Comparison of ENCODE assay signal across 19 cellular contexts in genomic region chr6:14280006-14280510, GRCh38.
DNase-seq lines count a peak whose midpoint lies in the region; ATAC-seq and TF ChIP-seq lines count a peak whose summit lies in the region.
"Had no signal": no experiment of that assay in that cellular context is flagged by ENCODE, and none has a peak within 500 bp of the region (broad histone marks: within the 10 kb centered on the region; RNA-seq: fewer than 3 reads in every experiment).

No MANE protein-coding gene starts in this region.

- no peak for ATAC-seq in GM21423 (IDR thresholded peaks at IDR 0.05; ENCODE audit: unreplicated experiment)

- H2BK120ac ChIP-seq in H9 (ENCODE audit: low read depth, low read length, poor library complexity, severe bottlenecking) (no peak overlapping the region), trophoblast cell (ENCODE audit: insufficient read depth, low read length, poor library complexity) (no peak overlapping the region)

- H4K8ac ChIP-seq in H9 (replicated peaks; ENCODE audit: insufficient read length, low read depth, low read length) = no peak overlapping the region
- no peak overlapping the region for H4K8ac ChIP-seq in trophoblast cell (ENCODE audit: low read depth, low read length)

- no peak overlapping the region for H3K4me2 ChIP-seq in H9 (ENCODE audit: insufficient read depth, insufficient read length, low read length)
- H3K4me2 ChIP-seq in trophoblast cell (ENCODE audit: low read length) = no peak overlapping the region

- H3K4me1 ChIP-seq in H9 (ENCODE audit: insufficient read depth, low read length) (no peaks in the 10 kb centered on the region; the same call in 1 of the 2 replicates), endodermal cell (ENCODE audit: control insufficient read depth, insufficient read depth, low read length) (peaks cover 2% of the 10 kb centered on the region), trophoblast cell (ENCODE audit: control insufficient read depth in 1 of 2, insufficient read depth in 2 of 2, low read length in 2 of 2) (no peaks in the 10 kb centered on the region), ascending aorta (peaks cover 5 to 16% of the 10 kb centered on the region in 2 donors)
- H3K4me1 ChIP-seq: BE2C had no signal

- H3K79me2 ChIP-seq in H9 (ENCODE audit: insufficient read depth, low read length) = no peaks in the 10 kb centered on the region
- H3K79me2 ChIP-seq in trophoblast cell (ENCODE audit: control insufficient read depth, insufficient read depth, low read length, poor library complexity) = no peaks in the 10 kb centered on the region

- intact Hi-C loops in ascending aorta (cut with DNase I) = no loop called here

- H3K4me3 ChIP-seq in endodermal cell (ENCODE audit: low read length) = no peak overlapping the region
- no peak overlapping the region for H3K4me3 ChIP-seq in trophoblast cell (ENCODE audit: low read depth, low read length)
- H3K4me3 ChIP-seq in ascending aorta = no peak overlapping the region
- H3K4me3 ChIP-seq: K562 had no signal

- peak; percentile 62 for DNase-seq in H9
- DNase-seq in NCI-H82 (lab: John Stamatoyannopoulos, UW) = peak; percentile 99
- peak; percentile 64 for DNase-seq in endodermal cell
- DNase-seq in trophoblast cell = peak; percentile 97
- DNase-seq in ascending aorta (ENCODE audit: low spot score in 2 of 2) = no peak
- no peak for DNase-seq in GDM1 (lab: John Stamatoyannopoulos, UW)
- DNase-seq in NOMO-1 (lab: John Stamatoyannopoulos, UW; ENCODE audit: unreplicated experiment in 2 of 2) = no peak
- DNase-seq: ACHN; BE2C; C1 segment of cervical spinal cord; CD4-positive, CD25-positive, alpha-beta regulatory T cell; CD8-positive, alpha-beta memory T cell; COR-L47; HCEC 1CT; HFFc6; IMR-90 had no signal

- no peak overlapping the region for H3K56ac ChIP-seq in H9 (ENCODE audit: insufficient read length, low read depth, low read length)

- H2AFZ ChIP-seq in H9 (ENCODE audit: low read length) (no peak overlapping the region), trophoblast cell (ENCODE audit: insufficient read depth, low read length, poor library complexity) (no peak overlapping the region)

- H3K27ac ChIP-seq in H9 (ENCODE audit: insufficient read length, low read depth, low read length) (no peak overlapping the region), endodermal cell (ENCODE audit: low read depth, low read length) (no peak overlapping the region), trophoblast cell (ENCODE audit: low read depth, low read length) (no peak overlapping the region), ascending aorta (no peak overlapping the region)
- H3K27ac ChIP-seq: HL-60 had no signal

- no peak overlapping the region for H2BK15ac ChIP-seq in H9 (ENCODE audit: low read depth, low read length)

- H3K9ac ChIP-seq in H9 (ENCODE audit: extremely low read depth, insufficient read length, low read length) (no peak overlapping the region), endodermal cell (ENCODE audit: extremely low read depth, low read length, poor library complexity, severe bottlenecking) (no peak overlapping the region), trophoblast cell (ENCODE audit: low read length) (no peak overlapping the region)

- H2BK12ac ChIP-seq in H9 (ENCODE audit: insufficient read length, low read depth, low read length) (no peak overlapping the region), trophoblast cell (ENCODE audit: low read length) (no peak overlapping the region)

- no peaks in the 10 kb centered on the region for H3K23me2 ChIP-seq in H9 (ENCODE audit: insufficient read length, low read depth, low read length, poor library complexity, severe bottlenecking)

- H4K5ac ChIP-seq in H9 (ENCODE audit: insufficient read length, low read depth, low read length) = no peak overlapping the region

- no peak overlapping the region for H2BK5ac ChIP-seq in H9 (ENCODE audit: insufficient read length, low read length)
- H2BK5ac ChIP-seq in trophoblast cell (ENCODE audit: low read depth, low read length, poor library complexity) = no peak overlapping the region

- H3T11ph ChIP-seq in H9 (ENCODE audit: low read length) = no peak overlapping the region

- no peaks in the 10 kb centered on the region for H4K20me1 ChIP-seq in H9 (ENCODE audit: control insufficient read depth, insufficient read depth, insufficient read length)

- H3K14ac ChIP-seq in H9 (ENCODE audit: insufficient read depth, low read length) = no peak overlapping the region
- H3K14ac ChIP-seq in trophoblast cell (ENCODE audit: low read length) = no peak overlapping the region

- no peak overlapping the region for H2BK20ac ChIP-seq in H9 (ENCODE audit: low read depth, low read length, poor library complexity, severe bottlenecking)

- H3K4me1 Mint-ChIP-seq in H9 (peaks cover 15 to 53% of the 10 kb centered on the region in 2 experiments), endodermal cell (peaks cover 37% of the 10 kb centered on the region)

- H3K36me3 ChIP-seq in endodermal cell (ENCODE audit: control insufficient read depth, insufficient read depth, low read length) = no peaks in the 10 kb centered on the region
- H3K36me3 ChIP-seq in trophoblast cell (ENCODE audit: control insufficient read depth in 1 of 2, insufficient read depth in 2 of 2, low read length in 2 of 2) = no peaks in the 10 kb centered on the region
- H3K36me3 ChIP-seq in ascending aorta = no peaks in the 10 kb centered on the region
- H3K36me3 ChIP-seq: BE2C had no signal

- H3K9me3 Mint-ChIP-seq in H9 (no peaks in the 10 kb centered on the region; a peak in 2 of 5 replicates), endodermal cell (no peaks in the 10 kb centered on the region)
- H3K9me3 Mint-ChIP-seq: HFFc6 had no signal

- no peak for TF ChIP-seq CTCF in H9 (conservative IDR thresholded peaks at IDR 0.05)
- no peak for TF ChIP-seq CTCF in endodermal cell (conservative IDR thresholded peaks at IDR 0.05)
- no peak for TF ChIP-seq CTCF in ascending aorta (IDR thresholded peaks at IDR 0.05)

- H4K12ac ChIP-seq in trophoblast cell (ENCODE audit: low read depth, low read length) = no peak overlapping the region

- no CpG with 5 or more reads among the region's 4 CpGs for WGBS in H9 (ENCODE audit: extremely low coverage, insufficient read length, low lambda C conversion rate)
- WGBS in endodermal cell (ENCODE audit: insufficient coverage in 1 of 2, insufficient read length in 1 of 2), 2 experiments = 94 to 96% methylated on average over 3 to 4 of the region's 4 CpGs
- WGBS in trophoblast cell (ENCODE audit: extremely low coverage, insufficient coverage, insufficient read length) = no CpG with 5 or more reads among the region's 4 CpGs

- H3K4ac ChIP-seq in H9 (ENCODE audit: low read depth, low read length) (no peak overlapping the region), trophoblast cell (ENCODE audit: low read depth, low read length) (no peak overlapping the region)

- H3K4me3 Mint-ChIP-seq in H9 = no peak overlapping the region
- H3K4me3 Mint-ChIP-seq in endodermal cell = no peak overlapping the region
- H3K4me3 Mint-ChIP-seq: CD4-positive, CD25-positive, alpha-beta regulatory T cell; CD8-positive, alpha-beta memory T cell; HFFc6 had no signal

- H3K36me3 Mint-ChIP-seq in H9 (ENCODE audit: insufficient read depth in 1 of 3, low read depth in 3 of 3) (peaks cover 2 to 24% (median 4%) of the 10 kb centered on the region in 3 experiments; a peak in 4 of 7 replicates), endodermal cell (ENCODE audit: low read depth) (peaks cover 22% of the 10 kb centered on the region)
- H3K36me3 Mint-ChIP-seq: CD4-positive, CD25-positive, alpha-beta regulatory T cell had no signal

- H4K91ac ChIP-seq in H9 (ENCODE audit: insufficient read length, low read depth, low read length) (no peak overlapping the region), trophoblast cell (ENCODE audit: low read depth, low read length) (no peak overlapping the region)

- H3K27me3 Mint-ChIP-seq in H9 (ENCODE audit: low read depth) (peaks cover 33% of the 10 kb centered on the region), endodermal cell (ENCODE audit: insufficient read depth) (peaks cover 27% of the 10 kb centered on the region)
- H3K27me3 Mint-ChIP-seq: CD4-positive, CD25-positive, alpha-beta regulatory T cell had no signal

- no peaks in the 10 kb centered on the region for H3K79me1 ChIP-seq in H9 (ENCODE audit: insufficient read depth, low read depth, low read length, poor library complexity, severe bottlenecking)
- no peaks in the 10 kb centered on the region for H3K79me1 ChIP-seq in trophoblast cell (ENCODE audit: low read length)

- no peaks in the 10 kb centered on the region for H3K9me3 ChIP-seq in H9 (ENCODE audit: control insufficient read depth, low read depth, low read length)
- H3K9me3 ChIP-seq in endodermal cell (ENCODE audit: control insufficient read depth, low read length) = peaks cover 6% of the 10 kb centered on the region
- peaks cover 2% of the 10 kb centered on the region for H3K9me3 ChIP-seq in trophoblast cell (ENCODE audit: insufficient read depth, low read depth, low read length)
- peaks cover 0 to 6% of the 10 kb centered on the region in 2 donors for H3K9me3 ChIP-seq in ascending aorta
- H3K9me3 ChIP-seq: BE2C had no signal

- H3K27me3 ChIP-seq in H9 (ENCODE audit: insufficient read depth, low read length) = no peaks in the 10 kb centered on the region
- no peaks in the 10 kb centered on the region for H3K27me3 ChIP-seq in endodermal cell (ENCODE audit: control insufficient read depth, insufficient read depth, low read length, poor library complexity, severe bottlenecking)
- no peaks in the 10 kb centered on the region for H3K27me3 ChIP-seq in trophoblast cell (ENCODE audit: insufficient read depth, low read length)
- H3K27me3 ChIP-seq in ascending aorta = no peaks in the 10 kb centered on the region
- H3K27me3 ChIP-seq: BE2C had no signal

- H3K18ac ChIP-seq in H9 (ENCODE audit: insufficient read length, low read depth, low read length) (no peak overlapping the region), trophoblast cell (ENCODE audit: low read length) (no peak overlapping the region)

- no peak overlapping the region for H3K23ac ChIP-seq in H9 (ENCODE audit: insufficient read length, low read depth, low read length)
- H3K23ac ChIP-seq in trophoblast cell (ENCODE audit: low read length) = no peak overlapping the region

- H3K27ac Mint-ChIP-seq in H9 = no peak overlapping the region; a peak in 1 of 7 replicates
- H3K27ac Mint-ChIP-seq in endodermal cell = no peak overlapping the region
- H3K27ac Mint-ChIP-seq: CD8-positive, alpha-beta memory T cell; HFFc6 had no signal

- H2AK5ac ChIP-seq in H9 (ENCODE audit: insufficient read length, low read length) (no peak overlapping the region), trophoblast cell (ENCODE audit: low read length) (no peak overlapping the region)

Comparison
In these comparisons a context has a peak if more than half of its experiments do, and no peak if none do; other contexts are left out.
1. DNase-seq: peak in H9 (single experiment), NCI-H82 (single experiment), endodermal cell (single experiment) and trophoblast cell (2 of 2); none in ascending aorta (0 of 2), GDM1 (single experiment) and NOMO-1 (0 of 2).